In the genomic region with DNA sequence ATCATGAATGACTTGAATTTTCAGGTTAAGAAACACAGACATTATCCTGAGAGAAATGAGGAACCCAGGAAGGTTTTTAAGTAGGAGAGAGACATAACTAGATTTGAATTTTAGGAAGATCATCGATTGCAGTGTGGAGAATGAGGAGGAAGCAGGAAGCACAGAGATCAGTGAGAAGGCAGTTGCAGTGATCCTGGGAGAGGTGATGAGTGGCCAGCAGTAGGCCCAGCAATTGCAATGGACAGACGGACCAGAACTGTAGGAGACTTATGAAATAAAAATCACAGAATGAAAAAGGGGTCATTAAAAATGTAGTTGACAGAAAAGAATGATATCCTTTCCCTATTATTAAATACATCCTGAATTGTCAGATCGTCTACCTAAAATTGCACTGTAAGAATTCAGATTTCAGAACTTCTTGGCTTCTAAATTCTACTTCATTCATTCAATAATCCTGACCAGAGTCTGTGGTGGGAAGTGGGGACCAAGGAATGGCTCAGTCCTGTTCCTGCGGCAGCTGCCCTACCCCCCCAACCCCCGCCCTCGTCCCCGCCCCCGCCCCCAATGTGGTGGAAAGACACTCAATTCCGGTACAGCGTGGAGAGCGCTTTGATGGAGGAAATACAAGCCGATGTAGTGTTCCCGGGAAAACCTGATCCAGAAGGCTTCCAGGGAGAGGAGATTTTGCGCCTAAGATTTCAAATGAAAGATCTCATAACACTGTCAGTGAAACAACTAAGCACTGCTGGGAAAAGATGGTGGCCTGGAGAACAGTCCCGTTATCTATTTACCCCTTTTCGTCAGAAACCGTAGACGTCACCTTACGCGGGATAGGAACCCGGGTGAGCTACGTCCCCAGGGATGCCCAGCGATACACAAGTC, we compare ENCODE assay signal across 8 cellular contexts. TPM values are rescaled to one million over a fixed set of nuclear protein-coding genes. Genes with fewer than 3 reads are reported as not detected.
DNase-seq lines count a peak whose midpoint lies in the region; ATAC-seq, FAIRE-seq and TF ChIP-seq lines count a peak whose summit lies in the region.

No MANE protein-coding gene starts in this region.

- 4 to 5% (median 4%) methylated on average over 23 of the region's 23 CpGs for WGBS in psoas muscle, 3 donors

- no peak for TF ChIP-seq CTCF in fibroblast of pulmonary artery (IDR thresholded peaks at IDR 0.05; ENCODE audit: low read length, missing control alignments)
- TF ChIP-seq CTCF in psoas muscle (IDR thresholded peaks at IDR 0.05) = no peak

- H3K27ac Mint-ChIP-seq in T-cell = peak overlapping the region; percentile 94 to 97

- ATAC-seq in T-cell (replicated peaks in 1 of 4) (peak in 3 of 4 experiments; percentile 3 to 26 (median 7)), psoas muscle (peak in 1 of 4 donors; percentile 3), GM21619 (IDR thresholded peaks at IDR 0.05; ENCODE audit: unreplicated experiment) (no peak)

- DNase-seq in GM19239 (ENCODE audit: insufficient read length, low spot score) (no peak), T-cell (no peak), fibroblast of pulmonary artery (ENCODE audit: low read depth) (no peak), psoas muscle (no peak), NCI-H69 (lab: John Stamatoyannopoulos, UW) (no peak), T1000 (lab: John Stamatoyannopoulos, UW) (no peak), SIG-M5 treated with dmso at 0.1 percent for 504 hours (lab: John Stamatoyannopoulos, UW; ENCODE audit: unreplicated experiment) (no peak)

- peak overlapping the region; percentile 71 for H3K27ac ChIP-seq in psoas muscle

- H3K9me3 ChIP-seq in psoas muscle = no peaks in the 10 kb centered on the region

- POLR2A ChIA-PET in T-cell (lab: Charles Lee) = interaction anchor here in 1 of 2 donors (0.6 kb wide), 1 partner anchor 36 kb away, joined by 3 read pairs; no protein-coding TSS in a partner anchor

- H3K4me1 ChIP-seq in psoas muscle = no peaks in the 10 kb centered on the region

- no peaks in the 10 kb centered on the region for H3K9me3 Mint-ChIP-seq in T-cell

- FAIRE-seq in GM19239 (lab: Jason Lieb, UNC) = peak; percentile 11

- H3K36me3 ChIP-seq in psoas muscle (ENCODE audit: insufficient read depth in 1 of 2, low read depth in 1 of 2) = no peaks in the 10 kb centered on the region

- H3K4me1 Mint-ChIP-seq in T-cell = peaks cover 21 to 36% (median 32%) of the 10 kb centered on the region in 3 donors

- peaks cover 0 to 6% (median 0%) of the 10 kb centered on the region in 3 donors for H3K27me3 ChIP-seq in psoas muscle (ENCODE audit: insufficient read depth in 3 of 3, low read length in 2 of 3)

- intact Hi-C loops in psoas muscle (cut with DNase I) = no loop called here

- peak overlapping the region; percentile 82 to 95 (median 86) for H3K4me3 Mint-ChIP-seq in T-cell

- peaks cover 22% of the 10 kb centered on the region for H3K36me3 Mint-ChIP-seq in T-cell

- CTCF ChIA-PET in T-cell (lab: Charles Lee) = interaction anchor here (0.7 to 6.0 kb wide), 17 partner anchors 8 to 164 kb away, joined by 3 to 97 read pairs (median 6); no protein-coding TSS in a partner anchor

- no peaks in the 10 kb centered on the region for H3K27me3 Mint-ChIP-seq in T-cell

- H3K4me3 ChIP-seq in fibroblast of pulmonary artery (replicated peaks; ENCODE audit: low read depth, low read length) = peak overlapping the region; percentile 74
- peak overlapping the region; percentile 70 for H3K4me3 ChIP-seq in psoas muscle

RNA-seq across cellular contexts. Expression of gene SLC2A1, which starts 35.1 kb away (rescaled TPM):
- total RNA-seq in T-cell = 10 to 100 TPM; 72.0 to 91.7 (median 83.9) TPM
- total RNA-seq in psoas muscle = 1 to 10 TPM; 1.1 to 3.8 (median 2.0) TPM
- polyA plus RNA-seq in psoas muscle = 1 to 10 TPM; 1.2 to 3.3 (median 2.5) TPM

Comparison
In these comparisons a context has a peak if more than half of its experiments do, and no peak if none do; other contexts are left out.
1. RNA of gene SLC2A1, which starts 35.1 kb away (total RNA-seq): 72.0 to 91.7 TPM in T-cell; 1.1 to 3.8 TPM in psoas muscle; every median in the first group is over 10 times any median in the second.